Comparison of ENCODE assay signal across 8 cellular contexts in the genomic region with DNA sequence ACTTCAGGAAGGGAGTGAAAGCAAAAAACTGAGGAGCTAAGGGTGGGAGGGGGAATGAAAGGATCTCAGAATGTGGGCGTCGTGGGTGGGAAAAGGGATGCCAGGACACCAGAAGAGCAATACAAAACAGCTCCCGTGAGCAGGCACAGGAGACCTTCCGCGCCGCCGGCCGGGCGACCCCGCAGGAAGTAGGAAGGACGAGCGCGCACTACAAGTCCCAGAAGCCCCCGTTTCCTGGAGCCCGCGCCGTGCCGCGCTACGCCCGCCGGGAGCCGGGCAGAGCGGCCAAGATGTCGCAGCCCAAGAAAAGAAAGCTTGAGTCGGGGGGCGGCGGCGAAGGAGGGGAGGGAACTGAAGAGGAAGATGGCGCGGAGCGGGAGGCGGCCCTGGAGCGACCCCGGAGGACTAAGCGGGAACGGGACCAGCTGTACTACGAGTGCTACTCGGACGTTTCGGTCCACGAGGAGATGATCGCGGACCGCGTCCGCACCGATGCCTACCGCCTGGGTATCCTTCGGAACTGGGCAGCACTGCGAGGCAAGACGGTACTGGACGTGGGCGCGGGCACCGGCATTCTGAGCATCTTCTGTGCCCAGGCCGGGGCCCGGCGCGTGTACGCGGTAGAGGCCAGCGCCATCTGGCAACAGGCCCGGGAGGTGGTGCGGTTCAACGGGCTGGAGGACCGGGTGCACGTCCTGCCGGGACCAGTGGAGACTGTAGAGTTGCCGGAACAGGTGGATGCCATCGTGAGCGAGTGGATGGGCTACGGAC. TPM values are rescaled to one million over a fixed set of nuclear protein-coding genes. Genes with fewer than 3 reads are reported as not detected.
DNase-seq lines count a peak whose midpoint lies in the region; ATAC-seq and TF ChIP-seq lines count a peak whose summit lies in the region.

A gene (plus strand): TSS at position 249 of the 771 bp plus-strand sequence. CDS start 42 bp downstream, at position 291.

- H3K9ac ChIP-seq in endodermal cell (ENCODE audit: extremely low read depth, low read length, poor library complexity, severe bottlenecking) = peak within 1 kb of the TSS; percentile 61

- H3K9me3 ChIP-seq in endodermal cell (ENCODE audit: control insufficient read depth, low read length) (peaks cover 6% of the 10 kb centered on the region), mesodermal cell (ENCODE audit: control insufficient read depth, low read length) (no peaks in the 10 kb centered on the region)

- TF ChIP-seq CTCF in endodermal cell (conservative IDR thresholded peaks at IDR 0.05) = peak; percentile 37

- ATAC-seq in GM19467 (IDR thresholded peaks at IDR 0.05; ENCODE audit: unreplicated experiment) = peak; percentile 96
- peak; percentile 96 for ATAC-seq in activated CD8-positive, alpha-beta memory T cell treated with anti-CD3 and anti-CD28 coated beads, Interleukin-2, amount 10 ng/mL, durations not matched to agents 7 days and 5 days

- peaks cover 24% of the 10 kb centered on the region for H3K4me1 Mint-ChIP-seq in activated CD8-positive, alpha-beta memory T cell treated with anti-CD3 and anti-CD28 coated beads, Interleukin-2, amount 10 ng/mL, durations not matched to agents 7 days and 5 days
- H3K4me1 Mint-ChIP-seq in endodermal cell = peaks cover 20% of the 10 kb centered on the region

- H3K36me3 Mint-ChIP-seq in activated CD8-positive, alpha-beta memory T cell treated with anti-CD3 and anti-CD28 coated beads, Interleukin-2, amount 10 ng/mL, durations not matched to agents 7 days and 5 days = peaks cover 16% of the 10 kb centered on the region
- H3K36me3 Mint-ChIP-seq in endodermal cell (ENCODE audit: low read depth) = peaks cover 9% of the 10 kb centered on the region

- H3K27me3 ChIP-seq in endodermal cell (ENCODE audit: control insufficient read depth, insufficient read depth, low read length, poor library complexity, severe bottlenecking) = no peaks in the 10 kb centered on the region

- H3K27ac Mint-ChIP-seq in activated CD8-positive, alpha-beta memory T cell treated with anti-CD3 and anti-CD28 coated beads, Interleukin-2, amount 10 ng/mL, durations not matched to agents 7 days and 5 days = peak within 1 kb of the TSS; percentile 87
- peak within 1 kb of the TSS; percentile 97 for H3K27ac Mint-ChIP-seq in endodermal cell

- H3K4me3 ChIP-seq in endodermal cell (ENCODE audit: low read length) (peak within 1 kb of the TSS; percentile 94), mesodermal cell (ENCODE audit: extremely low read depth, insufficient read depth, low read length, poor library complexity, severe bottlenecking) (peak within 1 kb of the TSS; percentile 87)

- peak; percentile 32 for DNase-seq in CMK (ENCODE audit: low read depth)
- DNase-seq in HS-27A (ENCODE audit: low read depth) = peak; percentile 49
- DNase-seq in NOMO-1 treated with DMSO at 0.1 percent for 48 hours (lab: John Stamatoyannopoulos, UW; ENCODE audit: unreplicated experiment) = peak; percentile 86
- DNase-seq in activated CD8-positive, alpha-beta memory T cell treated with anti-CD3 and anti-CD28 coated beads, Interleukin-2, amount 10 ng/mL, durations not matched to agents 7 days and 5 days = peak; percentile 89
- DNase-seq in endodermal cell = peak; percentile 93
- DNase-seq in stimulated activated CD8-positive, alpha-beta memory T cell treated with anti-CD3 and anti-CD28 coated beads, Interleukin-15, amount 100 ng/mL, for 24 hours (ENCODE audit: low read depth) = peak; percentile 62

- WGBS in endodermal cell (ENCODE audit: insufficient coverage in 1 of 2, insufficient read length in 1 of 2), 2 experiments = 0% methylated on average over 40 to 73 of the region's 73 CpGs
- 1% methylated on average over 59 to 70 of the region's 73 CpGs for WGBS in mesodermal cell (ENCODE audit: insufficient coverage in 2 of 2), 2 experiments

- H3K9me3 Mint-ChIP-seq in activated CD8-positive, alpha-beta memory T cell treated with anti-CD3 and anti-CD28 coated beads, Interleukin-2, amount 10 ng/mL, durations not matched to agents 7 days and 5 days (ENCODE audit: low read depth) = no peaks in the 10 kb centered on the region
- peaks cover 4% of the 10 kb centered on the region for H3K9me3 Mint-ChIP-seq in endodermal cell

- H3K27me3 Mint-ChIP-seq in activated CD8-positive, alpha-beta memory T cell treated with anti-CD3 and anti-CD28 coated beads, Interleukin-2, amount 10 ng/mL, durations not matched to agents 7 days and 5 days = no peaks in the 10 kb centered on the region
- no peaks in the 10 kb centered on the region for H3K27me3 Mint-ChIP-seq in endodermal cell (ENCODE audit: insufficient read depth)

- H3K4me1 ChIP-seq in endodermal cell (ENCODE audit: control insufficient read depth, insufficient read depth, low read length) = peaks cover 4% of the 10 kb centered on the region
- no peaks in the 10 kb centered on the region for H3K4me1 ChIP-seq in mesodermal cell (ENCODE audit: control insufficient read depth, insufficient read depth, low read length, poor library complexity, severe bottlenecking)

- H3K36me3 ChIP-seq in endodermal cell (ENCODE audit: control insufficient read depth, insufficient read depth, low read length) = peaks cover 8% of the 10 kb centered on the region
- H3K36me3 ChIP-seq in mesodermal cell (ENCODE audit: control insufficient read depth, insufficient read depth, low read length) = no peaks in the 10 kb centered on the region

- CTCF ChIA-PET in activated CD8-positive, alpha-beta memory T cell treated with anti-CD3 and anti-CD28 coated beads, Interleukin-2, amount 10 ng/mL, durations not matched to agents 7 days and 5 days (lab: Charles Lee) = interaction anchor here (1.9 kb wide), 1 partner anchor 9 kb away, joined by 8 read pairs; no protein-coding TSS in a partner anchor

- H3K27ac ChIP-seq in endodermal cell (ENCODE audit: low read depth, low read length) (peak within 1 kb of the TSS; percentile 78), mesodermal cell (ENCODE audit: low read depth, low read length, severe bottlenecking) (peak within 1 kb of the TSS; percentile 41)

- peak within 1 kb of the TSS; percentile 86 for H3K4me3 Mint-ChIP-seq in activated CD8-positive, alpha-beta memory T cell treated with anti-CD3 and anti-CD28 coated beads, Interleukin-2, amount 10 ng/mL, durations not matched to agents 7 days and 5 days
- peak within 1 kb of the TSS; percentile 93 for H3K4me3 Mint-ChIP-seq in endodermal cell

RNA-seq across cellular contexts. Expression of the gene that starts here (rescaled TPM):
- 10 to 100 TPM; 13.1 to 21.0 TPM for total RNA-seq in activated CD8-positive, alpha-beta memory T cell treated with anti-CD3 and anti-CD28 coated beads, Interleukin-2, amount 10 ng/mL, durations not matched to agents 7 days and 5 days
- total RNA-seq in endodermal cell = 10 to 100 TPM; 26.0 to 27.6 TPM
- polyA plus RNA-seq in endodermal cell (2013, experiment 1 of 2) = 23.9 TPM
- polyA plus RNA-seq in endodermal cell (2013, experiment 2 of 2) = 20.7 TPM
- 11.3 TPM for polyA plus RNA-seq in mesodermal cell (2013, experiment 1 of 2)
- 9.7 TPM for polyA plus RNA-seq in mesodermal cell (2013, experiment 2 of 2)

Comparison
In these comparisons a context has a peak if more than half of its experiments do, and no peak if none do; other contexts are left out.
1. Peak in every context shown above with its lines: DNase-seq, ATAC-seq, H3K4me3 ChIP-seq and H3K27ac ChIP-seq.
2. DNase-seq: peak in every context shown above with its lines; median percentile 93 in endodermal cell; 89 in activated CD8-positive, alpha-beta memory T cell treated with anti-CD3 and anti-CD28 coated beads, Interleukin-2, amount 10 ng/mL, durations not matched to agents 7 days and 5 days; 86 in NOMO-1 treated with DMSO at 0.1 percent for 48 hours; 62 in stimulated activated CD8-positive, alpha-beta memory T cell treated with anti-CD3 and anti-CD28 coated beads, Interleukin-15, amount 100 ng/mL, for 24 hours; 49 in HS-27A; 32 in CMK.